ENCODE assay signal across 9 cellular contexts in the genomic region with DNA sequence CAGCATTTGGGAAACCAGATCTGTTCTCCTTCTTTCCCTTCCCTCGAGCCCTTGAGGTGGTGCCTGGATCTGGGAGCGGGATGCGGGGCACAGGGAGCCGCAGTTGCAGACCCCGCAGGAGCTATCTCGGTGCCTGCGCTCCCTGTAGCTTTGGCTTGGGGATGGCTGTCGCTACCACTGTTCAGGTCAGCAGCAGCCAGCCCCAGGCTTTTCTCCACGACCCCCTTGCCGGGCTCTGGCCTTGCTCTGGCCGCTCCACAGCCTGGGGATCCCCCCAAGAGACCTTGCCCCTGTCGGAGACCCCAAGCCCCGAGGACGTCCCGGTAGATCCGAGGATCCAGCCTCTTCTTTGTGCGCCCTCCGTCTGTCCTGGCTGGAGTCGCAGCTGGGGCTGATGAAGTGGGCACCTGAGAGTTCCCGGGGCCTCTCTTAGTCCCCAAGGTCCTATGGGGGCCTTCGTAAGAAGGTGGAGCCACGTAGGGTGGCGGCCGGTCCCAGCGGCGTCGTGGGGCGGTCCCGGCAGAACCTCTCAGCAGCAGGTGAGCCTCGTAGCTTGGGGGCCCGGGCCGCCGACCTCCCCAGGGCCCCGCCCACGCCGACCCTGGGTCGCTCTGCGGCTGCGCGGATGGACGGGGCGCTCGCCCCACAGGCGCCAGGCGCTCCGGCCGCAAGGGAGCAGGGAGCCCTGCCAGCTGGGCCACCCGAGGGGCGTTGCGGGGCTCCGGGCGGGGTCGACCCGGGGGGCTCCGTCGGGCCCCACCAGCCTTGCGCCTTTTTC. TPM values are rescaled to one million over a fixed set of nuclear protein-coding genes. Genes with fewer than 3 reads are reported as not detected.
DNase-seq lines count a peak whose midpoint lies in the region; ATAC-seq and TF ChIP-seq lines count a peak whose summit lies in the region.
"Had no signal": no experiment of that assay in that cellular context is flagged by ENCODE, and none has a peak within 500 bp of the region (broad histone marks: within the 10 kb centered on the region; RNA-seq: fewer than 3 reads in every experiment).

No MANE protein-coding gene starts in this region.

- H3K23ac ChIP-seq in mesenchymal stem cell (ENCODE audit: low read length in 2 of 2): no peak overlapping the region

- H3K27me3 ChIP-seq in BE2C (no peaks in the 10 kb centered on the region; the same call in 1 of the 2 replicates), Karpas-422 (ENCODE audit: low read length) (no peaks in the 10 kb centered on the region), mesenchymal stem cell (ENCODE audit: control insufficient read depth in 1 of 2, insufficient read depth in 1 of 2, low read length in 2 of 2) (peaks cover 40 to 51% of the 10 kb centered on the region in 2 experiments), aorta (ENCODE audit: control insufficient read depth in 1 of 2, insufficient read depth in 2 of 2, low read length in 1 of 2) (no peaks in the 10 kb centered on the region)

- H2BK120ac ChIP-seq in mesenchymal stem cell (ENCODE audit: low read depth, low read length): no peak overlapping the region

- no peak overlapping the region for H3K4ac ChIP-seq in mesenchymal stem cell (ENCODE audit: low read depth in 1 of 2, low read length in 2 of 2)

- peak overlapping the region; percentile 41 to 75 (median 54) for H3K4me3 Mint-ChIP-seq in brain

- no peak overlapping the region for H2BK12ac ChIP-seq in mesenchymal stem cell (ENCODE audit: low read length in 2 of 2)

- no peak overlapping the region for H3K27ac Mint-ChIP-seq in brain

- H3K18ac ChIP-seq in mesenchymal stem cell (ENCODE audit: low read depth in 1 of 2, low read length in 2 of 2): no peak overlapping the region

- H3K79me2 ChIP-seq in Karpas-422 (ENCODE audit: low read length): no peaks in the 10 kb centered on the region

- peaks cover 79% of the 10 kb centered on the region for H3K27me3 Mint-ChIP-seq in brain

- intact Hi-C loops in aorta (cut with DNase I): loop anchor here in 1 of 2 donors (10.0 kb wide), 1 partner anchor 143 kb away; a partner anchor contains a TSS

- H2BK15ac ChIP-seq in mesenchymal stem cell (ENCODE audit: low read depth, poor library complexity, severe bottlenecking): peak overlapping the region; percentile 77

- H4K91ac ChIP-seq in mesenchymal stem cell (ENCODE audit: low read length): no peak overlapping the region

- DNase-seq in BE2C (peak; percentile 73), Karpas-422 (peak; percentile 77), mesenchymal stem cell (peak; percentile 29), aorta (peak in 1 of 2 donors; percentile 54), NCI-H1048 (lab: John Stamatoyannopoulos, UW) (no peak)

- H3K36me3 Mint-ChIP-seq in brain: peaks cover 21% of the 10 kb centered on the region

- H2AFZ ChIP-seq in Karpas-422 (ENCODE audit: low read length) (peak overlapping the region; percentile 48; the same call in 1 of the 2 replicates), mesenchymal stem cell (ENCODE audit: low read depth, low read length) (no peak overlapping the region)

- ATAC-seq in GM18511 (IDR thresholded peaks at IDR 0.05; ENCODE audit: unreplicated experiment) (peak; percentile 49), aorta (ENCODE audit: low FRiP score) (peak; percentile 23), HG03520 (IDR thresholded peaks at IDR 0.05; ENCODE audit: unreplicated experiment) (no peak)

- no peak overlapping the region for H2BK5ac ChIP-seq in mesenchymal stem cell (ENCODE audit: low read depth, low read length, poor library complexity, severe bottlenecking)

- 4% methylated on average over 50 of the region's 57 CpGs for WGBS in mesenchymal stem cell
- 4% methylated on average over 43 to 57 of the region's 57 CpGs for WGBS in aorta, 2 donors

- no peak overlapping the region for H2AK5ac ChIP-seq in mesenchymal stem cell (ENCODE audit: low read length, severe bottlenecking)

- H3K4me3 ChIP-seq in BE2C (ENCODE audit: low read depth, low read length) (peak overlapping the region; percentile 89), Karpas-422 (ENCODE audit: low read length) (peak overlapping the region; percentile 67), mesenchymal stem cell (ENCODE audit: insufficient read depth in 1 of 2, low read depth in 1 of 2, low read length in 2 of 2) (peak overlapping the region; percentile 30 to 62), aorta (ENCODE audit: low read length in 2 of 2) (peak overlapping the region; percentile 8 to 63)

- no peaks in the 10 kb centered on the region for H4K20me1 ChIP-seq in Karpas-422 (ENCODE audit: insufficient read depth, low read depth, low read length)

- H3K9me3 ChIP-seq in BE2C (no peaks in the 10 kb centered on the region), Karpas-422 (ENCODE audit: low read length) (no peaks in the 10 kb centered on the region), mesenchymal stem cell (ENCODE audit: control insufficient read depth, low read length) (no peaks in the 10 kb centered on the region), aorta (ENCODE audit: control insufficient read depth, low read length) (no peaks in the 10 kb centered on the region)

- peaks cover 40% of the 10 kb centered on the region for H3K4me1 Mint-ChIP-seq in brain

- no peaks in the 10 kb centered on the region for H3K9me2 ChIP-seq in Karpas-422 (replicated peaks; ENCODE audit: insufficient read depth, low read length)

- H3K9ac ChIP-seq in Karpas-422 (ENCODE audit: low read length): peak overlapping the region; percentile 77
- H3K9ac ChIP-seq in mesenchymal stem cell (ENCODE audit: low read length): no peak overlapping the region

- H3K79me1 ChIP-seq in mesenchymal stem cell (replicated peaks; ENCODE audit: low read length, poor library complexity, severe bottlenecking): no peaks in the 10 kb centered on the region

- no peak overlapping the region for H3K27ac ChIP-seq in Karpas-422 (ENCODE audit: low read length)
- no peak overlapping the region for H3K27ac ChIP-seq in mesenchymal stem cell (ENCODE audit: low read length, poor library complexity, severe bottlenecking)
- H3K27ac ChIP-seq in aorta (ENCODE audit: low read depth in 1 of 2, low read length in 2 of 2): no peak overlapping the region

- no peaks in the 10 kb centered on the region for H3K4me1 ChIP-seq in BE2C
- peaks cover 45% of the 10 kb centered on the region for H3K4me1 ChIP-seq in Karpas-422 (ENCODE audit: low read length)
- H3K4me1 ChIP-seq in mesenchymal stem cell (ENCODE audit: control insufficient read depth, insufficient read depth, low read depth, low read length): peaks cover 32% of the 10 kb centered on the region
- H3K4me1 ChIP-seq in aorta (ENCODE audit: control insufficient read depth in 1 of 2, insufficient read depth in 2 of 2, low read length in 2 of 2): no peaks in the 10 kb centered on the region

- H3K14ac ChIP-seq in mesenchymal stem cell (ENCODE audit: low read length in 2 of 2): no peak overlapping the region

- no peak overlapping the region for H4K8ac ChIP-seq in mesenchymal stem cell (ENCODE audit: low read length)

- H3K36me3 ChIP-seq in BE2C (no peaks in the 10 kb centered on the region), Karpas-422 (ENCODE audit: insufficient read depth, low read length) (peaks cover 9% of the 10 kb centered on the region), mesenchymal stem cell (ENCODE audit: control insufficient read depth in 1 of 2, insufficient read depth in 2 of 2, low read depth in 1 of 2, low read length in 2 of 2) (peaks cover 20 to 27% of the 10 kb centered on the region in 2 experiments), aorta (ENCODE audit: control insufficient read depth in 1 of 2, insufficient read depth in 2 of 2, low read length in 1 of 2) (peaks cover 0 to 8% of the 10 kb centered on the region in 2 donors)

- H3K4me2 ChIP-seq in Karpas-422 (ENCODE audit: low read depth, low read length, poor library complexity, severe bottlenecking) (peak overlapping the region; percentile 93), mesenchymal stem cell (ENCODE audit: low read length, poor library complexity, severe bottlenecking) (peak overlapping the region; percentile 61)

- no peaks in the 10 kb centered on the region for H3K9me3 Mint-ChIP-seq in brain

- TF ChIP-seq CTCF in BE2C (IDR thresholded peaks at IDR 0.05; ENCODE audit: low read depth, low read length): no peak; the same call in 1 of the 2 replicates
- no peak for TF ChIP-seq CTCF in brain (conservative IDR thresholded peaks at IDR 0.05)

RNA-seq across cellular contexts. Expression of a gene that starts 1.3 kb away (rescaled TPM):
- 10.4 TPM for polyA plus RNA-seq in BE2C (2012; ENCODE audit: insufficient read depth, insufficient read length, low read depth)
- 9.6 and 20.2 TPM in 2 replicates for total RNA-seq in Karpas-422 (2014; rRNA removed; shearing (Covaris generic); ENCODE audit: low replicate concordance)
- 41.5 TPM for polyA plus RNA-seq in brain (ENCODE audit: insufficient read depth, low read depth, low replicate concordance)
- polyA plus RNA-seq in mesenchymal stem cell (2013, experiment 1 of 2): 0.17 TPM
- 0.19 TPM for polyA plus RNA-seq in mesenchymal stem cell (2013, experiment 2 of 2)
- total RNA-seq in aorta: under 1 TPM in 1 of 2 donors, not detected in 1; 0.10 TPM
- polyA plus RNA-seq in aorta: under 1 TPM in 1 of 2 donors, not detected in 1; 0.50 TPM
- total RNA-seq: lung microvascular endothelial cell had no signal

RNA-seq across cellular contexts. Expression of a gene that starts 19.8 kb away (rescaled TPM):
- not detected for polyA plus RNA-seq in BE2C (2012; ENCODE audit: insufficient read depth, insufficient read length, low read depth)
- total RNA-seq in Karpas-422 (2014; rRNA removed; shearing (Covaris generic); ENCODE audit: low replicate concordance): not detected in 2 replicates
- not detected for polyA plus RNA-seq in brain (ENCODE audit: insufficient read depth, low read depth, low replicate concordance)
- not detected for polyA plus RNA-seq in mesenchymal stem cell (2013, experiment 1 of 2)
- not detected for polyA plus RNA-seq in mesenchymal stem cell (2013, experiment 2 of 2)
- not detected for total RNA-seq in aorta
- polyA plus RNA-seq in aorta: not detected
- total RNA-seq: lung microvascular endothelial cell had no signal

RNA-seq across cellular contexts. Expression of a gene that starts 20.7 kb away (rescaled TPM):
- 83.7 TPM for polyA plus RNA-seq in BE2C (2012; ENCODE audit: insufficient read depth, insufficient read length, low read depth)
- 35.1 and 47.5 TPM in 2 replicates for total RNA-seq in Karpas-422 (2014; rRNA removed; shearing (Covaris generic); ENCODE audit: low replicate concordance)
- polyA plus RNA-seq in brain (ENCODE audit: insufficient read depth, low read depth, low replicate concordance) (54.4 TPM), aorta (10 to 100 TPM; 48.0 to 57.1 TPM)
- 62.2 TPM for polyA plus RNA-seq in mesenchymal stem cell (2013, experiment 1 of 2)
- polyA plus RNA-seq in mesenchymal stem cell (2013, experiment 2 of 2): 63.2 TPM
- 10 to 100 TPM; 44.8 to 50.6 TPM for total RNA-seq in aorta

RNA-seq across cellular contexts. Expression of a gene that starts 26.4 kb away (rescaled TPM):
- not detected for polyA plus RNA-seq in BE2C (2012; ENCODE audit: insufficient read depth, insufficient read length, low read depth)
- total RNA-seq in Karpas-422 (2014; rRNA removed; shearing (Covaris generic); ENCODE audit: low replicate concordance): 0.61 and 1.0 TPM in 2 replicates
- polyA plus RNA-seq in brain (ENCODE audit: insufficient read depth, low read depth, low replicate concordance) (2.4 TPM), aorta (not detected)
- polyA plus RNA-seq in mesenchymal stem cell (2013, experiment 1 of 2): 0.11 TPM
- 0.04 TPM for polyA plus RNA-seq in mesenchymal stem cell (2013, experiment 2 of 2)
- 1 to 10 TPM in 1 of 2 donors, under 1 TPM in 1; 0.55 to 4.9 TPM for total RNA-seq in aorta

RNA-seq across cellular contexts. Expression of a gene that starts 40.6 kb away (rescaled TPM):
- polyA plus RNA-seq in BE2C (2012; ENCODE audit: insufficient read depth, insufficient read length, low read depth): 213 TPM
- 51.7 and 57.5 TPM in 2 replicates for total RNA-seq in Karpas-422 (2014; rRNA removed; shearing (Covaris generic); ENCODE audit: low replicate concordance)
- polyA plus RNA-seq in brain (ENCODE audit: insufficient read depth, low read depth, low replicate concordance) (201 TPM), aorta (10 to 100 TPM; 65.3 to 65.5 TPM)
- 112 TPM for polyA plus RNA-seq in mesenchymal stem cell (2013, experiment 1 of 2)
- 114 TPM for polyA plus RNA-seq in mesenchymal stem cell (2013, experiment 2 of 2)
- total RNA-seq in aorta: 100 to 1,000 TPM; 153 to 155 TPM

Comparison
In these comparisons a context has a peak if more than half of its experiments do, and no peak if none do; other contexts are left out.
1. H3K4me3 ChIP-seq: peak in every context shown above with its lines; median percentile 89 in BE2C; 67 in Karpas-422; 46 in mesenchymal stem cell; 36 in aorta.